8 cellular contexts compared by ENCODE assay signal in genomic region chr1:169928438-169929209, GRCh38. TPM values are rescaled to one million over a fixed set of nuclear protein-coding genes. Genes with fewer than 3 reads are reported as not detected.
DNase-seq lines count a peak whose midpoint lies in the region; ATAC-seq, FAIRE-seq and TF ChIP-seq lines count a peak whose summit lies in the region.

No MANE protein-coding gene starts in this region.

- TF ChIP-seq CTCF in 22Rv1 (IDR thresholded peaks at IDR 0.05) = peak; percentile 91
- TF ChIP-seq CTCF in GM06990 (IDR thresholded peaks at IDR 0.05; ENCODE audit: insufficient read depth, low read length, poor library complexity, severe bottlenecking) = peak; percentile 44
- 0 out of 2 replicates have a peak, but pooled peaks have one; percentile 11 for TF ChIP-seq CTCF in WERI-Rb-1 (IDR thresholded peaks at IDR 0.05; ENCODE audit: low read depth, low read length)
- peak; percentile 65 to 86 (median 69) for TF ChIP-seq CTCF in heart left ventricle (IDR thresholded peaks at IDR 0.05)

- no peak overlapping the region for H3K4me3 ChIP-seq in GM06990 (replicated peaks; ENCODE audit: low read depth, low read length)
- no peak overlapping the region for H3K4me3 ChIP-seq in WERI-Rb-1 (ENCODE audit: low read depth, low read length)
- H3K4me3 ChIP-seq in heart left ventricle = no peak overlapping the region
- H3K4me3 ChIP-seq in small intestine (ENCODE audit: low read depth in 1 of 2, low read length in 2 of 2) = no peak overlapping the region

- DNase-seq in GM06990 (ENCODE audit: extremely low read depth, insufficient read length) (no peak), NCI-H1436 treated with DMSO at 0.1 percent for 48 hours (lab: John Stamatoyannopoulos, UW) (peak; percentile 4), WERI-Rb-1 (no peak), heart left ventricle (no peak), small intestine (peak; percentile 51)
- DNase-seq in activated naive CD4-positive, alpha-beta T cell (lab: John Stamatoyannopoulos, UW) = no peak

- H3K4me1 ChIP-seq in heart left ventricle = peaks cover 0 to 20% (median 6%) of the 10 kb centered on the region in 12 donors
- no peaks in the 10 kb centered on the region for H3K4me1 ChIP-seq in small intestine (ENCODE audit: control insufficient read depth in 2 of 2, insufficient read depth in 1 of 2, low read depth in 1 of 2, low read length in 1 of 2)

- TF ChIP-seq POLR2A in heart left ventricle (IDR thresholded peaks at IDR 0.05) = no peak

- H3K27ac ChIP-seq in 22Rv1 (no peak overlapping the region), WERI-Rb-1 (no peak overlapping the region), heart left ventricle (no peak overlapping the region), small intestine (ENCODE audit: low read depth in 1 of 2, low read length in 1 of 2) (no peak overlapping the region)

- H3K9me3 ChIP-seq in WERI-Rb-1 (ENCODE audit: severe bottlenecking) (no peaks in the 10 kb centered on the region), heart left ventricle (no peaks in the 10 kb centered on the region), small intestine (ENCODE audit: control insufficient read depth, low read depth) (no peaks in the 10 kb centered on the region)

- ATAC-seq in HG02678 (IDR thresholded peaks at IDR 0.05; ENCODE audit: unreplicated experiment) = peak; percentile 59
- ATAC-seq in heart left ventricle = peak in 3 of 4 donors; percentile 58 to 71 (median 63)

- no peaks in the 10 kb centered on the region for H3K27me3 ChIP-seq in GM06990 (replicated peaks; ENCODE audit: control insufficient read depth, insufficient read depth, low read length)
- H3K27me3 ChIP-seq in WERI-Rb-1 (ENCODE audit: insufficient read depth, low read depth, severe bottlenecking) = no peaks in the 10 kb centered on the region
- H3K27me3 ChIP-seq in heart left ventricle = no peaks in the 10 kb centered on the region
- H3K27me3 ChIP-seq in small intestine (ENCODE audit: control insufficient read depth in 2 of 2, insufficient read depth in 2 of 2, low read length in 2 of 2) = no peaks in the 10 kb centered on the region

- FAIRE-seq in small intestine (lab: Jason Lieb, UNC) = peak; percentile 90

- 41 to 49% (median 45%) methylated on average over 6 of the region's 6 CpGs for WGBS in heart left ventricle, 4 donors
- WGBS in small intestine, 3 donors = 44 to 48% (median 44%) methylated on average over 6 of the region's 6 CpGs

- H3K36me3 ChIP-seq in GM06990 (ENCODE audit: control insufficient read depth, insufficient read depth, low read length) (no peaks in the 10 kb centered on the region; the same call in 1 of the 2 replicates), WERI-Rb-1 (no peaks in the 10 kb centered on the region), heart left ventricle (peaks cover 0 to 4% (median 0%) of the 10 kb centered on the region in 9 donors), small intestine (ENCODE audit: control insufficient read depth in 2 of 2, insufficient read depth in 2 of 2, low read length in 2 of 2) (no peaks in the 10 kb centered on the region)

- intact Hi-C loops in heart left ventricle (cut with DNase I) = loop anchor here in 5 of 10 donors (2.0 to 10.0 kb wide), 9 partner anchors 736 to 1006 kb away; partner anchors contain the start of genes MROH9 (in 1 of the 5) and PRRX1 (in 1 of the 5)

RNA-seq across cellular contexts. Expression of gene SCYL3, which starts 34.9 kb away (rescaled TPM):
- 1 to 10 TPM; 4.9 to 8.6 (median 6.4) TPM for total RNA-seq in heart left ventricle
- polyA plus RNA-seq in heart left ventricle (1 to 10 TPM; 2.1 to 3.5 TPM), small intestine (1 to 10 TPM; 4.4 to 6.7 (median 4.6) TPM)

Comparison
In these comparisons a context has a peak if more than half of its experiments do, and no peak if none do; other contexts are left out.
1. CTCF ChIP-seq: peak in every context shown above with its lines; median percentile 91 in 22Rv1; 69 in heart left ventricle; 44 in GM06990; 11 in WERI-Rb-1.
2. DNase-seq: peak in NCI-H1436 treated with DMSO at 0.1 percent for 48 hours (single experiment) and small intestine (single experiment); none in GM06990 (single experiment), WERI-Rb-1 (single experiment), heart left ventricle (0 of 5) and activated naive CD4-positive, alpha-beta T cell (0 of 4).